In the genomic region with DNA sequence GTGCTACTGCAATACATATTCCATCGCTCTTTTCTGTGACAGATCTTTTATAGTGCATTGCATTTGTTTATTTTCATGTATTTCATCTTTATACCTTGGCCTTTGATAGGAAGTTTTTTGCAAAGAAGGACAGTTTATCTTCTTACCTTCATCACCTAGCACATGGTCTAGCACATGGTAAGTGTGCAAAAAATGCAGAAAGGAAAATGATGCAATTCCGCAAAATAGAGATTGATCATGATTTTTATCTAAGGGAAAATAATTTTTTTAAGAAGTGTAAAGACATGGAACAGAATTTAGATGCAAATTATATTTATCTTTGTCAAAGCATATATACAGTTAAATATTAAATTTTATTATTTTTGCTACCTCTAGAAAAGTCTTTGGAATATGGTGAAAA, we compare ENCODE assay signal across 24 cellular contexts. TPM values are rescaled to one million over a fixed set of nuclear protein-coding genes. Genes with fewer than 3 reads are reported as not detected.
DNase-seq lines count a peak whose midpoint lies in the region; ATAC-seq, FAIRE-seq and TF ChIP-seq lines count a peak whose summit lies in the region.
"Had no signal": no experiment of that assay in that cellular context is flagged by ENCODE, and none has a peak within 500 bp of the region (broad histone marks: within the 10 kb centered on the region; RNA-seq: fewer than 3 reads in every experiment).

No MANE protein-coding gene starts in this region.

- ATAC-seq in activated CD4-positive, alpha-beta T cell treated with anti-CD3 and anti-CD28 coated beads for 36 hours, result no peak
- no peak for ATAC-seq in HepG2
- no peak for ATAC-seq in right lobe of liver
- ATAC-seq in activated T-helper 17 cell treated with anti-CD3 and anti-CD28 coated beads, Interleukin-2, amount 50 U/mL, for 72 hours (replicated peaks), result no peak
- no peak for ATAC-seq in GM19397 (IDR thresholded peaks at IDR 0.05; ENCODE audit: unreplicated experiment)
- ATAC-seq: GM23338, HCT116 had no signal

- no peaks in the 10 kb centered on the region for H3K4me1 Mint-ChIP-seq in activated CD4-positive, alpha-beta T cell treated with anti-CD3 and anti-CD28 coated beads for 36 hours
- peaks cover 9% of the 10 kb centered on the region for H3K4me1 Mint-ChIP-seq in activated T-helper 17 cell treated with anti-CD3 and anti-CD28 coated beads, Interleukin-2, amount 50 U/mL, for 72 hours

- DNase-seq in activated CD4-positive, alpha-beta T cell treated with anti-CD3 and anti-CD28 coated beads for 36 hours, result no peak
- no peak for DNase-seq in activated CD4-positive, alpha-beta T cell treated with anti-CD3 and anti-CD28 coated beads for 48 hours
- DNase-seq in HepG2 (ENCODE audit: low spot score), result no peak
- DNase-seq in right lobe of liver, result no peak
- no peak for DNase-seq in AML-193 (lab: John Stamatoyannopoulos, UW)
- no peak for DNase-seq in NCI-H1105 treated with DMSO at 0.1 percent for 48 hours (lab: John Stamatoyannopoulos, UW)
- DNase-seq: BE2C; Calu3; CD4-positive, alpha-beta T cell; COR-L47; DMS53; DMS79 treated with DMSO at 0.1 percent for 48 hours; H9 had no signal

- no peak overlapping the region for H2AFZ ChIP-seq in HepG2 (ENCODE audit: low read length)
- H2AFZ ChIP-seq: GM23338 had no signal

- CTCF ChIA-PET in activated CD4-positive, alpha-beta T cell treated with anti-CD3 and anti-CD28 coated beads for 36 hours (lab: Charles Lee), result interaction anchor here (0.5 kb wide), 1 partner anchor 435 kb away, joined by 3 read pairs; no protein-coding TSS in a partner anchor
- CTCF ChIA-PET in HepG2 (lab: Yijun Ruan, JAX; ENCODE audit: low intra/inter-chr PET ratio, low total read pairs), result no interaction called here

- TF ChIP-seq RAD21 in HepG2 (CRISPR knock-in tag; IDR thresholded peaks at IDR 0.05), result no peak

- no peak for TF ChIP-seq CTCF in HepG2 (CRISPR knock-in tag; IDR thresholded peaks at IDR 0.05)
- no peak for TF ChIP-seq CTCF in right lobe of liver (IDR thresholded peaks at IDR 0.05)

- no peaks in the 10 kb centered on the region for H4K20me1 ChIP-seq in HepG2 (ENCODE audit: insufficient read depth, low read length)

- no peaks in the 10 kb centered on the region for H3K79me2 ChIP-seq in HepG2 (ENCODE audit: insufficient read depth, low read length)

- no peaks in the 10 kb centered on the region for H3K27me3 Mint-ChIP-seq in activated CD4-positive, alpha-beta T cell treated with anti-CD3 and anti-CD28 coated beads for 36 hours
- H3K27me3 Mint-ChIP-seq in activated T-helper 17 cell treated with anti-CD3 and anti-CD28 coated beads, Interleukin-2, amount 50 U/mL, for 72 hours, result no peaks in the 10 kb centered on the region
- H3K27me3 Mint-ChIP-seq: CD4-positive, alpha-beta T cell had no signal

- H3K9ac ChIP-seq in HepG2 (ENCODE audit: insufficient read depth, low read depth, low read length), result no peak overlapping the region
- H3K9ac ChIP-seq: BLaER1 treated with 17β-estradiol and CSF1 and Interleukin-3, amounts not matched to agents 10 nM and 100 nM had no signal

- POLR2A ChIA-PET in activated CD4-positive, alpha-beta T cell treated with anti-CD3 and anti-CD28 coated beads for 36 hours (lab: Charles Lee), result interaction anchor here (0.6 kb wide), 1 partner anchor 51 kb away, joined by 3 read pairs; no protein-coding TSS in a partner anchor
- POLR2A ChIA-PET in HepG2 (lab: Yijun Ruan, JAX), result no interaction called here

- H3K4me3 Mint-ChIP-seq in activated CD4-positive, alpha-beta T cell treated with anti-CD3 and anti-CD28 coated beads for 36 hours, result no peak overlapping the region
- no peak overlapping the region for H3K4me3 Mint-ChIP-seq in activated T-helper 17 cell treated with anti-CD3 and anti-CD28 coated beads, Interleukin-2, amount 50 U/mL, for 72 hours
- H3K4me3 Mint-ChIP-seq: CD14-positive monocyte; CD4-positive, alpha-beta T cell; GM23338; H9 had no signal

- intact Hi-C loops in activated CD4-positive, alpha-beta T cell treated with anti-CD3 and anti-CD28 coated beads for 36 hours (cut with DNase I, micrococcal nuclease), result no loop called here
- intact Hi-C loops in HepG2 (cut with micrococcal nuclease; ENCODE audit: unreplicated experiment), result no loop called here
- intact Hi-C loops in right lobe of liver (cut with DNase I), result no loop called here

- no peak for TF ChIP-seq POLR2A in HepG2 (IDR thresholded peaks at IDR 0.05; ENCODE audit: insufficient read depth in 1 of 2, low read depth in 2 of 2, low read length in 2 of 2)
- TF ChIP-seq POLR2A in right lobe of liver (IDR thresholded peaks at IDR 0.05), result no peak

- peak overlapping the region; percentile 9 for H3K27ac Mint-ChIP-seq in activated CD4-positive, alpha-beta T cell treated with anti-CD3 and anti-CD28 coated beads for 36 hours
- H3K27ac Mint-ChIP-seq in activated T-helper 17 cell treated with anti-CD3 and anti-CD28 coated beads, Interleukin-2, amount 50 U/mL, for 72 hours, result peak overlapping the region; percentile 32
- H3K27ac Mint-ChIP-seq: CD4-positive, alpha-beta T cell had no signal

- no TSS peak for BruUV-seq in HepG2 (replicated peaks; lab: Mats Ljungman, UMichigan)

- H3K4me3 ChIP-seq in HepG2 (replicated peaks in 1 of 3; ENCODE audit: insufficient read depth in 1 of 3, low read depth in 2 of 3, low read length in 3 of 3) (no peak overlapping the region), right lobe of liver (no peak overlapping the region)
- H3K4me3 ChIP-seq: BLaER1 treated with 17β-estradiol and CSF1 and Interleukin-3, amounts not matched to agents 10 nM and 100 nM; GM23338 had no signal

- peaks cover 4 to 40% of the 10 kb centered on the region in 2 experiments for H3K36me3 ChIP-seq in HepG2 (replicated peaks in 1 of 2; ENCODE audit: control insufficient read depth in 1 of 2, insufficient read depth in 2 of 2, low read length in 2 of 2)
- H3K36me3 ChIP-seq in right lobe of liver, result peaks cover 0 to 24% (median 9%) of the 10 kb centered on the region in 4 donors

- H3K27ac ChIP-seq in HepG2 (ENCODE audit: extremely low read length, insufficient read depth, low read length) (no peak overlapping the region), right lobe of liver (no peak overlapping the region)
- H3K27ac ChIP-seq: 22Rv1; BLaER1 treated with 17β-estradiol and CSF1 and Interleukin-3, amounts not matched to agents 10 nM and 100 nM had no signal

- H3K4me1 ChIP-seq in HepG2 (ENCODE audit: insufficient read depth, low read length) (no peaks in the 10 kb centered on the region), right lobe of liver (no peaks in the 10 kb centered on the region)
- H3K4me1 ChIP-seq: BE2C; BLaER1 treated with 17β-estradiol and CSF1 and Interleukin-3, amounts not matched to agents 10 nM and 100 nM had no signal

- no peaks in the 10 kb centered on the region for H3K9me3 Mint-ChIP-seq in activated CD4-positive, alpha-beta T cell treated with anti-CD3 and anti-CD28 coated beads for 36 hours (ENCODE audit: low read depth)
- H3K9me3 Mint-ChIP-seq in activated T-helper 17 cell treated with anti-CD3 and anti-CD28 coated beads, Interleukin-2, amount 50 U/mL, for 72 hours, result no peaks in the 10 kb centered on the region
- H3K9me3 Mint-ChIP-seq: CD14-positive monocyte; CD4-positive, alpha-beta T cell; GM23338; H9 had no signal

- H3K27me3 ChIP-seq in HepG2 (ENCODE audit: control insufficient read depth in 1 of 2, insufficient read depth in 2 of 2, low read length in 2 of 2), result no peaks in the 10 kb centered on the region
- H3K27me3 ChIP-seq in right lobe of liver, result no peaks in the 10 kb centered on the region
- H3K27me3 ChIP-seq: BE2C; BLaER1 treated with 17β-estradiol and CSF1 and Interleukin-3, amounts not matched to agents 10 nM and 100 nM had no signal

- H3K36me3 Mint-ChIP-seq in activated CD4-positive, alpha-beta T cell treated with anti-CD3 and anti-CD28 coated beads for 36 hours (ENCODE audit: low read depth), result peaks cover 46% of the 10 kb centered on the region
- H3K36me3 Mint-ChIP-seq in activated T-helper 17 cell treated with anti-CD3 and anti-CD28 coated beads, Interleukin-2, amount 50 U/mL, for 72 hours (ENCODE audit: low read depth), result peaks cover 94% of the 10 kb centered on the region

- H3K9me3 ChIP-seq in HepG2 (ENCODE audit: low read length), result no peaks in the 10 kb centered on the region
- H3K9me3 ChIP-seq in right lobe of liver, result no peaks in the 10 kb centered on the region
- H3K9me3 ChIP-seq: BE2C; BLaER1 treated with 17β-estradiol and CSF1 and Interleukin-3, amounts not matched to agents 10 nM and 100 nM had no signal

- no peak overlapping the region for H3K4me2 ChIP-seq in HepG2 (ENCODE audit: low read depth, low read length)
- H3K4me2 ChIP-seq: BLaER1 treated with 17β-estradiol and CSF1 and Interleukin-3, amounts not matched to agents 10 nM and 100 nM; GM23338 had no signal

- in situ Hi-C loops in HepG2 (cut with HindIII; ENCODE audit: extremely low pct_ligation_motif_present, low pct_unique_long_range_greater_than_20kb), result no loop called here

- TF ChIP-seq EP300 in HepG2 (IDR thresholded peaks at IDR 0.05; ENCODE audit: low read depth in 2 of 2, low read length in 2 of 2) (no peak), HepG2 (CRISPR knock-in tag; IDR thresholded peaks at IDR 0.05; ENCODE audit: borderline replicate concordance) (no peak)

- WGBS in HepG2 (ENCODE audit: low lambda C conversion rate), result 98% methylated on average over 2 of the region's 2 CpGs
- WGBS in right lobe of liver (ENCODE audit: insufficient coverage, low coverage, low lambda C conversion rate, missing lambda C conversion rate), result 97% methylated on average over 2 of the region's 2 CpGs

- no peak for FAIRE-seq in HepG2 (lab: Jason Lieb, UNC)
- FAIRE-seq: A204.1, GM12892, GM19239 had no signal

RNA-seq across cellular contexts. Expression of a gene that starts 19.2 kb away (rescaled TPM):
- 1 to 10 TPM; 2.1 to 2.3 TPM for total RNA-seq in activated CD4-positive, alpha-beta T cell treated with anti-CD3 and anti-CD28 coated beads for 36 hours
- total RNA-seq in HepG2 (2016; rRNA removed; fragmentation: Illumina TruSeq; extraction: Trizol), result 0.21 TPM in 1 of 2 replicates, not detected in the other
- total RNA-seq in HepG2 (2016; cell fraction: cytosol; rRNA removed; fragmentation: Illumina TruSeq; extraction: Trizol; ENCODE audit: low read depth), result not detected in 2 replicates
- total RNA-seq in HepG2 (2016; cell fraction: insoluble cytoplasmic fraction; rRNA removed; fragmentation: Illumina TruSeq; extraction: Trizol), result not detected in 2 replicates
- total RNA-seq in HepG2 (2016; cell fraction: membrane; rRNA removed; fragmentation: Illumina TruSeq; extraction: Trizol), result not detected in 2 replicates
- not detected in 2 replicates for total RNA-seq in HepG2 (2016; cell fraction: nucleus; rRNA removed; fragmentation: Illumina TruSeq; extraction: Trizol)
- polyA plus RNA-seq in HepG2 (2011; rRNA removed), result 0.04 TPM in 1 of 2 replicates, not detected in the other
- polyA plus RNA-seq in HepG2 (2011; cell fraction: cytosol; rRNA removed), result 0.01 TPM in 1 of 2 replicates, not detected in the other
- polyA plus RNA-seq in HepG2 (2011; cell fraction: nucleus; rRNA removed), result 0.12 TPM in 1 of 2 replicates, not detected in the other
- polyA plus RNA-seq in HepG2 (2012), result not detected in 2 replicates
- polyA plus RNA-seq in HepG2 (2016; cell fraction: cytosol; fragmentation: Illumina TruSeq; extraction: Trizol; ENCODE audit: low read depth), result not detected in 2 replicates
- not detected in 2 replicates for polyA plus RNA-seq in HepG2 (2016; cell fraction: insoluble cytoplasmic fraction; fragmentation: Illumina TruSeq; extraction: Trizol; ENCODE audit: low read depth)
- polyA plus RNA-seq in HepG2 (2016; cell fraction: membrane; fragmentation: Illumina TruSeq; extraction: Trizol; ENCODE audit: low read depth), result not detected in 2 replicates
- polyA plus RNA-seq in HepG2 (2016; cell fraction: nucleus; fragmentation: Illumina TruSeq; extraction: Trizol; ENCODE audit: insufficient read depth, low read depth), result not detected in 2 replicates
- polyA minus RNA-seq in HepG2 (2011; rRNA and poly(A)+ RNA removed; ENCODE audit: low replicate concordance), result 0.08 and 0.30 TPM in 2 replicates
- polyA minus RNA-seq in HepG2 (2011; cell fraction: cytosol; rRNA and poly(A)+ RNA removed), result not detected in 2 replicates
- polyA minus RNA-seq in HepG2 (2011; cell fraction: nucleus; rRNA and poly(A)+ RNA removed), result 0.37 and 0.39 TPM in 2 replicates
- total RNA-seq in right lobe of liver, result under 1 TPM in 4 of 6 experiments, not detected in 2; 0.06 to 0.55 (median 0.12) TPM
- 1 to 10 TPM; 1.7 to 4.3 TPM for total RNA-seq in activated T-helper 17 cell treated with anti-CD3 and anti-CD28 coated beads, Interleukin-2, amount 50 U/mL, for 72 hours
- total RNA-seq: Daoy, GM23338 had no signal
- polyA plus RNA-seq: CD14-positive monocyte, GM23338 had no signal

RNA-seq across cellular contexts. Expression of a gene that starts 52.1 kb away (rescaled TPM):
- total RNA-seq in activated CD4-positive, alpha-beta T cell treated with anti-CD3 and anti-CD28 coated beads for 36 hours, result 10 to 100 TPM; 30.9 to 33.4 TPM
- 30.4 and 33.3 TPM in 2 replicates for total RNA-seq in HepG2 (2016; rRNA removed; fragmentation: Illumina TruSeq; extraction: Trizol)
- 20.6 and 21.5 TPM in 2 replicates for total RNA-seq in HepG2 (2016; cell fraction: cytosol; rRNA removed; fragmentation: Illumina TruSeq; extraction: Trizol; ENCODE audit: low read depth)
- total RNA-seq in HepG2 (2016; cell fraction: insoluble cytoplasmic fraction; rRNA removed; fragmentation: Illumina TruSeq; extraction: Trizol), result 31.8 and 34.8 TPM in 2 replicates
- total RNA-seq in HepG2 (2016; cell fraction: membrane; rRNA removed; fragmentation: Illumina TruSeq; extraction: Trizol), result 24.7 and 24.8 TPM in 2 replicates
- total RNA-seq in HepG2 (2016; cell fraction: nucleus; rRNA removed; fragmentation: Illumina TruSeq; extraction: Trizol), result 35.3 and 43.2 TPM in 2 replicates
- polyA plus RNA-seq in HepG2 (2011; rRNA removed), result 17.5 and 20.6 TPM in 2 replicates
- polyA plus RNA-seq in HepG2 (2011; cell fraction: cytosol; rRNA removed), result 9.6 and 12.2 TPM in 2 replicates
- polyA plus RNA-seq in HepG2 (2011; cell fraction: nucleus; rRNA removed), result 23.3 and 27.2 TPM in 2 replicates
- 15.7 and 18.4 TPM in 2 replicates for polyA plus RNA-seq in HepG2 (2012)
- polyA plus RNA-seq in HepG2 (2016; cell fraction: cytosol; fragmentation: Illumina TruSeq; extraction: Trizol; ENCODE audit: low read depth), result 5.8 and 7.5 TPM in 2 replicates
- 41.5 and 42.5 TPM in 2 replicates for polyA plus RNA-seq in HepG2 (2016; cell fraction: insoluble cytoplasmic fraction; fragmentation: Illumina TruSeq; extraction: Trizol; ENCODE audit: low read depth)
- 14.9 and 15.7 TPM in 2 replicates for polyA plus RNA-seq in HepG2 (2016; cell fraction: membrane; fragmentation: Illumina TruSeq; extraction: Trizol; ENCODE audit: low read depth)
- polyA plus RNA-seq in HepG2 (2016; cell fraction: nucleus; fragmentation: Illumina TruSeq; extraction: Trizol; ENCODE audit: insufficient read depth, low read depth), result 48.4 and 55.5 TPM in 2 replicates
- 16.7 and 49.5 TPM in 2 replicates for polyA minus RNA-seq in HepG2 (2011; rRNA and poly(A)+ RNA removed; ENCODE audit: low replicate concordance)
- polyA minus RNA-seq in HepG2 (2011; cell fraction: cytosol; rRNA and poly(A)+ RNA removed), result 13.2 and 14.4 TPM in 2 replicates
- 62.0 and 70.7 TPM in 2 replicates for polyA minus RNA-seq in HepG2 (2011; cell fraction: nucleus; rRNA and poly(A)+ RNA removed)
- 10 to 100 TPM in 5 of 6 experiments, 1 to 10 TPM in 1; 9.6 to 16.3 (median 12.1) TPM for total RNA-seq in right lobe of liver
- 10 to 100 TPM; 34.3 to 43.6 TPM for total RNA-seq in activated T-helper 17 cell treated with anti-CD3 and anti-CD28 coated beads, Interleukin-2, amount 50 U/mL, for 72 hours
